In genomic region chr19:21584532-21584931, GRCh38 we compare ENCODE assay signal across 15 cellular contexts.
"Had no signal": no experiment of that assay in that cellular context is flagged by ENCODE, and none has a peak within 500 bp of the region (broad histone marks: within the 10 kb centered on the region; RNA-seq: fewer than 3 reads in every experiment).

No MANE protein-coding gene starts in this region.

- DNase-seq: activated CD4-positive, alpha-beta memory T cell treated with anti-CD3 and anti-CD28 coated beads, Interleukin-2, amount 10 ng/mL, durations not matched to agents 7 days and 5 days; activated CD4-positive, alpha-beta T cell treated with anti-CD3 and anti-CD28 coated beads for 1 hour; activated CD8-positive, alpha-beta memory T cell treated with anti-CD3 and anti-CD28 coated beads, Interleukin-2, amount 50 U/mL, for 48 hours; foreskin keratinocyte; heart left ventricle; left ventricle myocardium inferior; T1000 had no signal

- H3K4me3 ChIP-seq: ascending aorta, right atrium auricular region, SJSA1, skin epidermis, tibial nerve had no signal

- H3K27ac Mint-ChIP-seq: activated CD4-positive, alpha-beta memory T cell treated with anti-CD3 and anti-CD28 coated beads, Interleukin-2, amount 10 ng/mL, durations not matched to agents 7 days and 5 days; activated T-helper 1 cell treated with anti-CD3 and anti-CD28 coated beads, Interleukin-12 subunit alpha, Interleukin-12 subunit beta, Interleukin-2, Interleukin-4 antibody, amounts not matched to agents 30 ng/mL and 10 ng/mL and 1 ng/mL, durations not matched to agents 14 hours and 24 hours and 36 hours; memory B cell; stimulated activated memory B cell treated with anti-CD40 and anti-IgM and Interleukin-4, amounts not matched to agents 10 μg/mL and 1 μg/mL and 100 μg/mL, for 72 hours had no signal

- H3K27me3 ChIP-seq: ascending aorta, right atrium auricular region, SJSA1 had no signal

- ATAC-seq: foreskin keratinocyte; heart left ventricle; stimulated activated memory B cell treated with anti-CD40 and anti-IgM and Interleukin-4, amounts not matched to agents 10 μg/mL and 1 μg/mL and 100 μg/mL, for 72 hours had no signal

- H3K4me1 ChIP-seq: foreskin keratinocyte, SJSA1 had no signal

- H3K27ac ChIP-seq: ascending aorta, foreskin keratinocyte, heart left ventricle, left ventricle myocardium inferior, right atrium auricular region, SJSA1, skin epidermis, tibial nerve had no signal

- H3K4me3 Mint-ChIP-seq: activated CD4-positive, alpha-beta memory T cell treated with anti-CD3 and anti-CD28 coated beads, Interleukin-2, amount 10 ng/mL, durations not matched to agents 7 days and 5 days; activated T-helper 1 cell treated with anti-CD3 and anti-CD28 coated beads, Interleukin-12 subunit alpha, Interleukin-12 subunit beta, Interleukin-2, Interleukin-4 antibody, amounts not matched to agents 30 ng/mL and 10 ng/mL and 1 ng/mL, durations not matched to agents 14 hours and 24 hours and 36 hours; memory B cell; stimulated activated memory B cell treated with anti-CD40 and anti-IgM and Interleukin-4, amounts not matched to agents 10 μg/mL and 1 μg/mL and 100 μg/mL, for 72 hours had no signal

- H3K9me3 ChIP-seq: ascending aorta had no signal

- H3K27me3 Mint-ChIP-seq: activated CD4-positive, alpha-beta memory T cell treated with anti-CD3 and anti-CD28 coated beads, Interleukin-2, amount 10 ng/mL, durations not matched to agents 7 days and 5 days had no signal

- H3K36me3 ChIP-seq: ascending aorta, heart left ventricle, left ventricle myocardium inferior, right atrium auricular region, SJSA1, tibial nerve had no signal
